Comparison of ENCODE assay signal across 21 cellular contexts in the genomic region with DNA sequence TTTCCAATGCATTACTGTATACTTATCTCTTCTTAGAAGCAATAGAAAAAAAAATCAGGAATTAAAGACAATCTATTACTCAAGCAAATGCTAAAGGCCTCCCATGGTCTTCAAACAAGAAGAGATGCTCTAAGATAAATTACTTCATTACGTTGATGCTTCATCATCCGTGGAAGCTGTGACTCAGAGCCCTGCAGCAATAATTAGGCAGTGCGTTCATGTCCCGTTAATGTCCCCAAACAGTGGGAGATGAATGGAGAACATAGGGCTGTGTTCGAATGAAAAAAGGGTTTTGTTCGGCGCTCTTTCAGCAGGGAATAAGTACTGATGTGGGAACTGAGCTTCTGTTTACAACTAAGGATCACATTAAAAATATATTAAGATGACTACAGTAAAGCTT. TPM values are rescaled to one million over a fixed set of nuclear protein-coding genes. Genes with fewer than 3 reads are reported as not detected.
DNase-seq lines count a peak whose midpoint lies in the region; ATAC-seq, FAIRE-seq and TF ChIP-seq lines count a peak whose summit lies in the region.
"Had no signal": no experiment of that assay in that cellular context is flagged by ENCODE, and none has a peak within 500 bp of the region (broad histone marks: within the 10 kb centered on the region; RNA-seq: fewer than 3 reads in every experiment).

No MANE protein-coding gene starts in this region.

- CTCF ChIA-PET in HEK293T (lab: Yijun Ruan, JAX) (no interaction called here), K562 (lab: Yijun Ruan, JAX; ENCODE audit: low intra/inter-chr PET ratio) (no interaction called here), OCI-LY7 (lab: Charles Lee; ENCODE audit: unreplicated experiment) (no interaction called here)

- ATAC-seq in K562 (no peak), left cardiac atrium (no peak)
- ATAC-seq: activated naive CD4-positive, alpha-beta T cell treated with anti-CD3 and anti-CD28 coated beads, Interleukin-2, amount 50 U/mL, for 72 hours; right cardiac atrium had no signal

- intact Hi-C loops in K562 (cut with micrococcal nuclease) (no loop called here), left cardiac atrium (cut with DNase I) (no loop called here), OCI-LY7 (cut with micrococcal nuclease; ENCODE audit: unreplicated experiment) (no loop called here)

- no TSS peak for BruUV-seq in K562 (replicated peaks; lab: Mats Ljungman, UMichigan)
- no TSS peak for BruUV-seq in OCI-LY7 (replicated peaks; lab: Mats Ljungman, UMichigan)

- H3K4me1 ChIP-seq in K562 (replicated peaks in 1 of 2; ENCODE audit: control insufficient read depth in 2 of 2, insufficient read depth in 2 of 2, low read length in 2 of 2) (peaks cover 5 to 6% of the 10 kb centered on the region in 2 experiments; a peak in 4 of 5 replicates), OCI-LY7 (ENCODE audit: insufficient read depth, low read length, poor library complexity, severe bottlenecking) (no peaks in the 10 kb centered on the region)
- H3K4me1 ChIP-seq: ascending aorta, Caco-2, SJCRH30 had no signal

- H3K27ac ChIP-seq in K562 (ENCODE audit: extremely low read depth, low read depth, low read length) (no peak overlapping the region), OCI-LY7 (ENCODE audit: low read depth, low read length, poor library complexity, severe bottlenecking) (no peak overlapping the region)
- H3K27ac ChIP-seq: ascending aorta, SJCRH30, stomach, transverse colon had no signal

- TF ChIP-seq CTCF in K562 (IDR thresholded peaks at IDR 0.05 in 2 of 3, conservative IDR thresholded peaks at IDR 0.05 in 1 of 3; ENCODE audit: insufficient read depth in 2 of 3, low read depth in 1 of 3, low read length in 3 of 3): no peak
- no peak for TF ChIP-seq CTCF in OCI-LY7 (conservative IDR thresholded peaks at IDR 0.05; ENCODE audit: low read length)

- H2AFZ ChIP-seq in K562 (ENCODE audit: low read depth, low read length) (no peak overlapping the region), OCI-LY7 (ENCODE audit: low read length) (no peak overlapping the region)

- POLR2A ChIA-PET in HEK293T (lab: Yijun Ruan, JAX): no interaction called here
- POLR2A ChIA-PET in K562 (lab: Yijun Ruan, JAX): no interaction called here
- POLR2A ChIA-PET in OCI-LY7 (lab: Charles Lee): no interaction called here

- H3K79me2 ChIP-seq in K562 (ENCODE audit: control insufficient read depth, insufficient read depth, low read length) (no peaks in the 10 kb centered on the region), OCI-LY7 (ENCODE audit: insufficient read depth, low read depth, low read length) (no peaks in the 10 kb centered on the region)

- H3K9me3 ChIP-seq in K562 (replicated peaks; ENCODE audit: control insufficient read depth, insufficient read depth, low read depth, low read length) (no peaks in the 10 kb centered on the region), OCI-LY7 (ENCODE audit: low read length) (no peaks in the 10 kb centered on the region)
- H3K9me3 ChIP-seq: Caco-2, transverse colon had no signal

- no peak for TF ChIP-seq POLR2A in K562 (conservative IDR thresholded peaks at IDR 0.05)

- no peaks in the 10 kb centered on the region for H3K36me3 ChIP-seq in K562 (ENCODE audit: control insufficient read depth, insufficient read depth, low read length)
- H3K36me3 ChIP-seq in OCI-LY7 (ENCODE audit: insufficient read depth, low read length): no peaks in the 10 kb centered on the region
- H3K36me3 ChIP-seq: ascending aorta, SJCRH30, stomach, transverse colon had no signal

- H3K9me1 ChIP-seq in K562 (ENCODE audit: control insufficient read depth, insufficient read depth, low read length): no peaks in the 10 kb centered on the region

- H4K20me1 ChIP-seq in K562 (replicated peaks; ENCODE audit: control insufficient read depth, insufficient read depth, low read length) (0 out of 2 replicates have a peak, but pooled peaks cover 3% of the 10 kb centered on the region), OCI-LY7 (ENCODE audit: insufficient read depth, low read length) (no peaks in the 10 kb centered on the region)

- FAIRE-seq in K562 (lab: Jason Lieb, UNC): no peak

- H3K4me3 ChIP-seq in K562 (no peak overlapping the region), OCI-LY7 (ENCODE audit: low read depth, low read length, poor library complexity, severe bottlenecking) (no peak overlapping the region)
- H3K4me3 ChIP-seq: ascending aorta, SJCRH30, stomach, transverse colon had no signal

- in situ Hi-C loops in K562 (cut with MboI): loop anchor here (5.0 kb wide), 1 partner anchor 1388 kb away; no protein-coding TSS in a partner anchor

- H3K4me2 ChIP-seq in K562 (ENCODE audit: insufficient read depth, low read length): no peak overlapping the region
- no peak overlapping the region for H3K4me2 ChIP-seq in OCI-LY7 (ENCODE audit: low read length)

- TF ChIP-seq RAD21 in K562 (CRISPR knock-in tag; conservative IDR thresholded peaks at IDR 0.05 in 1 of 2, IDR thresholded peaks at IDR 0.05 in 1 of 2): no peak

- H3K9me2 ChIP-seq in OCI-LY7 (ENCODE audit: insufficient read depth, low read length): no peaks in the 10 kb centered on the region

- no peak for TF ChIP-seq EP300 in K562 (IDR thresholded peaks at IDR 0.05; ENCODE audit: low read length)

- peak; percentile 97 for DNase-seq in COLO829 (ENCODE audit: low spot score)
- peak; percentile 18 for DNase-seq in HEK293T (ENCODE audit: extremely low spot score)
- DNase-seq in K562 (ENCODE audit: extremely low read depth in 1 of 4, low spot score in 3 of 4): peak in 1 of 4 experiments; percentile 12
- peak; percentile 68 for DNase-seq in medulla oblongata (ENCODE audit: extremely low spot score)
- DNase-seq in NCI-H524 treated with DMSO at 0.1 percent for 48 hours (lab: John Stamatoyannopoulos, UW): no peak
- no peak for DNase-seq in NCI-H2196 treated with DMSO at 0.1 percent for 48 hours (lab: John Stamatoyannopoulos, UW; ENCODE audit: unreplicated experiment)
- no peak for DNase-seq in left cardiac atrium
- no peak for DNase-seq in OCI-LY7 (ENCODE audit: low spot score)
- DNase-seq: activated CD4-positive, alpha-beta T cell treated with anti-CD3 and anti-CD28 coated beads for 48 hours; Caco-2; mesenchymal stem cell; naive B cell; NCI-H1436; NCI-H2227 treated with DMSO at 0.1 percent for 48 hours; SJCRH30; stimulated activated CD4-positive, alpha-beta T cell treated with anti-CD3 and anti-CD28 coated beads, Interleukin-4, amount 100 ng/mL, for 4 hours; stomach; transverse colon had no signal

- H3K27me3 ChIP-seq in K562 (ENCODE audit: control insufficient read depth in 2 of 2, insufficient read depth in 2 of 2, low read length in 2 of 2): peaks cover 29 to 31% of the 10 kb centered on the region in 2 experiments
- H3K27me3 ChIP-seq: ascending aorta, SJCRH30, stomach, transverse colon had no signal

- 18% methylated on average over 7 of the region's 7 CpGs for WGBS in K562 (ENCODE audit: insufficient coverage, low coverage, missing lambda C conversion rate)

- no peak overlapping the region for H3K9ac ChIP-seq in K562 (ENCODE audit: insufficient read depth in 1 of 2, low read depth in 2 of 2, low read length in 2 of 2)

TF ChIP-seq in HEK293T, 16 proteins besides CTCF, POLR2A, EP300 and RAD21 (continues in another document):
- TF ChIP-seq SP1 (IDR thresholded peaks at IDR 0.05) (no peak), FOXK2 (IDR thresholded peaks at IDR 0.05) (no peak)

TF ChIP-seq in K562, 482 proteins besides CTCF, POLR2A, EP300 and RAD21 (continues in another document):
- peak in 1 of 2 experiments; percentile 18; a peak in 1 of 4 replicates for TF ChIP-seq TRIM24 (IDR thresholded peaks at IDR 0.05)

RNA-seq across cellular contexts. Expression of gene PDXDC1, which starts 15.9 kb away (rescaled TPM):
- 142 and 188 TPM in 2 replicates for total RNA-seq in K562 (2011; cell fraction: chromatin; rRNA removed; ENCODE audit: low replicate concordance)
- 55.9 and 62.6 TPM in 2 replicates for total RNA-seq in K562 (2011; cell fraction: nucleolus; rRNA removed)
- 96.4 and 120 TPM in 2 replicates for total RNA-seq in K562 (2011; cell fraction: nucleoplasm; rRNA removed)
- total RNA-seq in K562 (2014; rRNA removed) (48.2 and 51.0 TPM in 2 replicates), K562 (2014; rRNA removed; fragmentation: Illumina TruSeq; extraction: Trizol) (45.8 and 52.5 TPM in 2 replicates), K562 (2015; rRNA removed; fragmentation: Illumina TruSeq; extraction: Trizol) (41.5 and 45.2 TPM in 2 replicates), K562 (2021) (49.1 and 51.4 TPM in 2 replicates), left cardiac atrium (100 to 1,000 TPM in 1 of 2 donors, 10 to 100 TPM in 1; 73.8 to 103 TPM), OCI-LY7 (2022) (83.3 and 85.3 TPM in 2 replicates)
- polyA plus RNA-seq in K562 (2011; rRNA removed) (95.4 and 99.6 TPM in 2 replicates), K562 (2014; fragmentation: Illumina TruSeq; extraction: Trizol) (39.2 and 44.3 TPM in 2 replicates), K562 (2014; fragmentation: Nextera tagmentation; extraction: Ambion mirVana) (1 to 10 TPM; 5.1 to 8.1 TPM), K562 (2014; rRNA removed) (48.8 and 52.8 TPM in 2 replicates)
- 34.4 and 79.5 TPM in 2 replicates for polyA plus RNA-seq in K562 (2011; cell fraction: cytosol; rRNA removed)
- 95.6 and 143 TPM in 2 replicates for polyA plus RNA-seq in K562 (2011; cell fraction: nucleus; rRNA removed)
- 41.1 and 51.5 TPM in 2 replicates for polyA plus RNA-seq in K562 (2012)
- polyA minus RNA-seq in K562 (2011; rRNA and poly(A)+ RNA removed): 106 and 130 TPM in 2 replicates
- 29.9 and 36.3 TPM in 2 replicates for polyA minus RNA-seq in K562 (2011; cell fraction: cytosol; rRNA and poly(A)+ RNA removed)
- polyA minus RNA-seq in K562 (2011; cell fraction: nucleus; rRNA and poly(A)+ RNA removed): 32.9 and 73.8 TPM in 2 replicates
- total RNA-seq in OCI-LY7 (2014; rRNA removed; shearing (Covaris generic)): 43.0 and 58.0 TPM in 2 replicates

RNA-seq across cellular contexts. Expression of gene NPIPA1, which starts 21.7 kb away (rescaled TPM):
- 515 and 560 TPM in 2 replicates for total RNA-seq in K562 (2011; cell fraction: chromatin; rRNA removed; ENCODE audit: low replicate concordance)
- total RNA-seq in K562 (2011; cell fraction: nucleolus; rRNA removed): 263 and 272 TPM in 2 replicates
- 230 and 262 TPM in 2 replicates for total RNA-seq in K562 (2011; cell fraction: nucleoplasm; rRNA removed)
- total RNA-seq in K562 (2014; rRNA removed): 18.8 and 22.6 TPM in 2 replicates
- 18.5 and 21.2 TPM in 2 replicates for total RNA-seq in K562 (2014; rRNA removed; fragmentation: Illumina TruSeq; extraction: Trizol)
- 22.3 and 27.2 TPM in 2 replicates for total RNA-seq in K562 (2015; rRNA removed; fragmentation: Illumina TruSeq; extraction: Trizol)
- total RNA-seq in K562 (2021): 45.4 and 48.7 TPM in 2 replicates
- polyA plus RNA-seq in K562 (2011; rRNA removed): 35.9 and 49.4 TPM in 2 replicates
- 24.0 and 29.8 TPM in 2 replicates for polyA plus RNA-seq in K562 (2011; cell fraction: cytosol; rRNA removed)
- 307 and 315 TPM in 2 replicates for polyA plus RNA-seq in K562 (2011; cell fraction: nucleus; rRNA removed)
- 51.9 and 71.6 TPM in 2 replicates for polyA plus RNA-seq in K562 (2012)
- polyA plus RNA-seq in K562 (2014; fragmentation: Illumina TruSeq; extraction: Trizol): 27.2 and 36.1 TPM in 2 replicates
- 1 to 10 TPM; 8.2 TPM for polyA plus RNA-seq in K562 (2014; fragmentation: Nextera tagmentation; extraction: Ambion mirVana)
- polyA plus RNA-seq in K562 (2014; rRNA removed): 38.9 and 44.7 TPM in 2 replicates
- polyA minus RNA-seq in K562 (2011; rRNA and poly(A)+ RNA removed): 19.6 and 20.1 TPM in 2 replicates
- 13.3 and 14.5 TPM in 2 replicates for polyA minus RNA-seq in K562 (2011; cell fraction: cytosol; rRNA and poly(A)+ RNA removed)
- polyA minus RNA-seq in K562 (2011; cell fraction: nucleus; rRNA and poly(A)+ RNA removed): 66.5 and 88.9 TPM in 2 replicates
- total RNA-seq in left cardiac atrium: 10 to 100 TPM; 52.2 to 56.3 TPM
- 52.0 and 66.7 TPM in 2 replicates for total RNA-seq in OCI-LY7 (2014; rRNA removed; shearing (Covaris generic))
- total RNA-seq in OCI-LY7 (2022): 124 and 138 TPM in 2 replicates

Comparison
In these comparisons a context has a peak if more than half of its experiments do, and no peak if none do; other contexts are left out.
1. DNase-seq: peak in COLO829 (single experiment), HEK293T (single experiment) and medulla oblongata (single experiment); none in NCI-H524 treated with DMSO at 0.1 percent for 48 hours (single experiment), NCI-H2196 treated with DMSO at 0.1 percent for 48 hours (single experiment), left cardiac atrium (single experiment) and OCI-LY7 (single experiment).